Comparison of ENCODE assay signal across 9 cellular contexts in the genomic region with DNA sequence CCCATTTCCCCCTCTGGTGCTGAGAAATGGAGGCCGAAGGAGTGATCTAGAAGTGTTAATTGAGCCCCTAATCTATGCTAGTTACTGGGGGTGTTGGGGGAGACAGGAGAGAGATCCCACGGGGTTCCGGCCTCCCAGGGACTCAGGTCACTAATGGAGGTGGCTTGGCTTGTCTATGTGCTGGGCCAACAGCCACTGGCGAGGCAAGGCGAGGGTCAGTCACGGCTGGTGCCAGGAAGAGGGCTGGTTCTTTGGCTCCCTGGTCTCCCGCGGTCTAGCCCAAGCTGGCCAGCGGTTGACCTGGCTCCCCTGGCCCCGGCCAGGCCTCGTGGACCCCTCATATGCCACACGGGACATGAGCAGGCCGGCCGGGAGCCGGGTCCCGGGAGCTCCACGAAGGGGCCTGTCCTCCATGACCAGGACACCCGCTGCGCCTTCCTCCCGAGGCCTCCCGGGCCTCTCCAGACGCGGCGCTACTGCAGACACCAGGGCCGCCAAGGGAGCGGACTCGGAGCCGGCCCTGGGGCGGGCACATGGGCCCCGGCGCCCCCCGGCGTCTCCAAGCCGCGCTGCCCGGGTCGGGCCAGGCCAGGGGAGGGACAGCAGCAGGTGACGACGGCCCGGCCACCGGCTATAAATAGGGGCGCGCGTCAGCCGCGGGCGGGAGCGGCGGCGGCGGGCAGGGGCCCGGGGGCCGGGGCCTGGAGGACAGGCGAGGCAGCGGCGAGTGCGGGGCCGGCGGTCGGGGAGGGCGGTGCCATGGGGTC. TPM values are rescaled to one million over a fixed set of nuclear protein-coding genes. Genes with fewer than 3 reads are reported as not detected.
DNase-seq lines count a peak whose midpoint lies in the region; ATAC-seq and TF ChIP-seq lines count a peak whose summit lies in the region.
"Had no signal": no experiment of that assay in that cellular context is flagged by ENCODE, and none has a peak within 500 bp of the region (broad histone marks: within the 10 kb centered on the region; RNA-seq: fewer than 3 reads in every experiment).

A gene with protein sequence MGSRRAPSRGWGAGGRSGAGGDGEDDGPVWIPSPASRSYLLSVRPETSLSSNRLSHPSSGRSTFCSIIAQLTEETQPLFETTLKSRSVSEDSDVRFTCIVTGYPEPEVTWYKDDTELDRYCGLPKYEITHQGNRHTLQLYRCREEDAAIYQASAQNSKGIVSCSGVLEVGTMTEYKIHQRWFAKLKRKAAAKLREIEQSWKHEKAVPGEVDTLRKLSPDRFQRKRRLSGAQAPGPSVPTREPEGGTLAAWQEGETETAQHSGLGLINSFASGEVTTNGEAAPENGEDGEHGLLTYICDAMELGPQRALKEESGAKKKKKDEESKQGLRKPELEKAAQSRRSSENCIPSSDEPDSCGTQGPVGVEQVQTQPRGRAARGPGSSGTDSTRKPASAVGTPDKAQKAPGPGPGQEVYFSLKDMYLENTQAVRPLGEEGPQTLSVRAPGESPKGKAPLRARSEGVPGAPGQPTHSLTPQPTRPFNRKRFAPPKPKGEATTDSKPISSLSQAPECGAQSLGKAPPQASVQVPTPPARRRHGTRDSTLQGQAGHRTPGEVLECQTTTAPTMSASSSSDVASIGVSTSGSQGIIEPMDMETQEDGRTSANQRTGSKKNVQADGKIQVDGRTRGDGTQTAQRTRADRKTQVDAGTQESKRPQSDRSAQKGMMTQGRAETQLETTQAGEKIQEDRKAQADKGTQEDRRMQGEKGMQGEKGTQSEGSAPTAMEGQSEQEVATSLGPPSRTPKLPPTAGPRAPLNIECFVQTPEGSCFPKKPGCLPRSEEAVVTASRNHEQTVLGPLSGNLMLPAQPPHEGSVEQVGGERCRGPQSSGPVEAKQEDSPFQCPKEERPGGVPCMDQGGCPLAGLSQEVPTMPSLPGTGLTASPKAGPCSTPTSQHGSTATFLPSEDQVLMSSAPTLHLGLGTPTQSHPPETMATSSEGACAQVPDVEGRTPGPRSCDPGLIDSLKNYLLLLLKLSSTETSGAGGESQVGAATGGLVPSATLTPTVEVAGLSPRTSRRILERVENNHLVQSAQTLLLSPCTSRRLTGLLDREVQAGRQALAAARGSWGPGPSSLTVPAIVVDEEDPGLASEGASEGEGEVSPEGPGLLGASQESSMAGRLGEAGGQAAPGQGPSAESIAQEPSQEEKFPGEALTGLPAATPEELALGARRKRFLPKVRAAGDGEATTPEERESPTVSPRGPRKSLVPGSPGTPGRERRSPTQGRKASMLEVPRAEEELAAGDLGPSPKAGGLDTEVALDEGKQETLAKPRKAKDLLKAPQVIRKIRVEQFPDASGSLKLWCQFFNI (N-terminal part only) (plus strand): TSS at position 663 of the 767 bp plus-strand sequence. CDS start 97 bp downstream, at position 760.

- H3K4me1 ChIP-seq in adrenal gland (replicated peaks in 1 of 2) (peaks cover 20 to 42% of the 10 kb centered on the region in 2 donors), iPS DF 6.9 (ENCODE audit: control insufficient read depth, insufficient read depth, low read length) (peaks cover 6% of the 10 kb centered on the region)

- intact Hi-C loops in adrenal gland (cut with DNase I): loop anchor here in 1 of 2 donors (10.0 kb wide), 1 partner anchor 62 kb away; no protein-coding TSS in a partner anchor

- H3K9me3 ChIP-seq in adrenal gland (replicated peaks in 1 of 3): no peaks in the 10 kb centered on the region
- no peaks in the 10 kb centered on the region for H3K9me3 ChIP-seq in iPS DF 6.9 (ENCODE audit: control insufficient read depth, insufficient read depth, low read length)

- DNase-seq in DMS53 (lab: John Stamatoyannopoulos, UW) (peak; percentile 83), adrenal gland (peak; percentile 60 to 83 (median 74)), iPS DF 6.9 (ENCODE audit: low read depth, low spot score) (no peak), pulmonary artery endothelial cell (ENCODE audit: low read depth, low spot score) (no peak), NCI-H446 (lab: John Stamatoyannopoulos, UW) (no peak), DMS 273 treated with DMSO at 0.1 percent for 48 hours (lab: John Stamatoyannopoulos, UW) (no peak), NCI-H345 treated with DMSO at 0.1 percent for 48 hours (lab: John Stamatoyannopoulos, UW; ENCODE audit: unreplicated experiment) (no peak)
- DNase-seq: NCI-H446 treated with DMSO at 0.1 percent for 48 hours had no signal

- no peak for TF ChIP-seq CTCF in adrenal gland (IDR thresholded peaks at IDR 0.05)

- ATAC-seq in HG02623 (IDR thresholded peaks at IDR 0.05; ENCODE audit: unreplicated experiment): no peak

- 23 to 95% (median 56%) methylated on average over 6 to 61 of the region's 61 CpGs for WGBS in adrenal gland, 4 donors
- WGBS in iPS DF 6.9 (ENCODE audit: insufficient coverage, insufficient read length): no CpG with 5 or more reads among the region's 61 CpGs

- H3K36me3 ChIP-seq in adrenal gland (replicated peaks in 1 of 2): no peaks in the 10 kb centered on the region
- H3K36me3 ChIP-seq in iPS DF 6.9 (ENCODE audit: control insufficient read depth, insufficient read depth, low read length): no peaks in the 10 kb centered on the region

- H3K27me3 ChIP-seq in adrenal gland (no peaks in the 10 kb centered on the region), iPS DF 6.9 (ENCODE audit: control insufficient read depth, insufficient read depth, low read length) (no peaks in the 10 kb centered on the region)

- H3K27ac ChIP-seq in adrenal gland (peak within 1 kb of the TSS; percentile 72 to 95 (median 91)), iPS DF 6.9 (ENCODE audit: low read length) (no peak within 1 kb of the TSS)

- H3K4me3 ChIP-seq in adrenal gland: peak within 1 kb of the TSS in 1 of 4 donors; percentile 43
- H3K4me3 ChIP-seq in iPS DF 6.9 (ENCODE audit: low read length): peak within 1 kb of the TSS; percentile 32; the same call in 1 of the 2 replicates

- peak; percentile 29 to 37 for TF ChIP-seq POLR2A in adrenal gland (IDR thresholded peaks at IDR 0.05)

RNA-seq across cellular contexts. Expression of the gene that starts here (rescaled TPM):
- total RNA-seq in adrenal gland: 10 to 100 TPM in 7 of 8 donors, 1 to 10 TPM in 1; 5.8 to 39.3 (median 15.9) TPM
- 10 to 100 TPM; 10.4 to 18.2 (median 15.4) TPM for polyA plus RNA-seq in adrenal gland
- total RNA-seq in pulmonary artery endothelial cell: 13.5 and 21.3 TPM in 2 replicates

Comparison
In these comparisons a context has a peak if more than half of its experiments do, and no peak if none do; other contexts are left out.
1. DNase-seq: peak in DMS53 (single experiment) and adrenal gland (7 of 7); none in iPS DF 6.9 (single experiment), pulmonary artery endothelial cell (single experiment), NCI-H446 (0 of 2), DMS 273 treated with DMSO at 0.1 percent for 48 hours (single experiment) and NCI-H345 treated with DMSO at 0.1 percent for 48 hours (single experiment).